Comparison of ENCODE assay signal across 1 cellular context in the genomic region with DNA sequence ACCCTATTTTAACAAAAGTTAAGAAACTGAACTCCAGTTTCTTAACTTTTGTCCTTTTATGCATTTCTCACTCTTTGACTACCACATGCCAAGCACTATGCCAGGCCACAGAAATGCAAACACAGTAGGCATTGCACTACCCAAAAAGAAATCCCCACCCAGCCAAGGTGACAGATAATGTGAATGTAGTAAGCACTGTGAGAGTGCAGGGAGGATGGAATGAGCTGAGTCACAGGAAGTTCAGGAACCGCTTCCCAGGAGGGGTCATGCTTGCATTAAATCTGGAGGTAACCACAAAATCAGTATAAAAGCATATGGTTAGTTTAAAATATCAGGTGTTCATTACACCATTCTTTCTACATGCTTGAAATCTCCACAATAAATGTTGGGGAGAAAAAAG.
TF ChIP-seq lines count a peak whose summit lies in the region.

No MANE protein-coding gene starts in this region.

TF ChIP-seq in K562, 482 proteins besides CTCF, POLR2A, EP300 and RAD21 (continued from another document and continues in another):
- no peak for TF ChIP-seq POLR2AphosphoS2 (IDR thresholded peaks at IDR 0.05; ENCODE audit: low read length)
- TF ChIP-seq CCNT2 (IDR thresholded peaks at IDR 0.05; ENCODE audit: borderline replicate concordance, extremely low read depth, insufficient read length, low read depth, low read length) = no peak
- TF ChIP-seq NFE2L1 (tag; IDR thresholded peaks at IDR 0.05; ENCODE audit: borderline replicate concordance, low read depth) = no peak
- no peak for TF ChIP-seq MCM7 (IDR thresholded peaks at IDR 0.05)
- no peak for TF ChIP-seq ZNF695 (CRISPR knock-in tag; IDR thresholded peaks at IDR 0.05)
- TF ChIP-seq KLF1 (tag; IDR thresholded peaks at IDR 0.05) = no peak
- TF ChIP-seq ZNF639 (CRISPR knock-in tag; conservative IDR thresholded peaks at IDR 0.05 in 1 of 2, IDR thresholded peaks at IDR 0.05 in 1 of 2) = no peak
- no peak for TF ChIP-seq CBX3 (IDR thresholded peaks at IDR 0.05; ENCODE audit: borderline replicate concordance in 1 of 2, low read length in 2 of 2)
- TF ChIP-seq ZFP36 (IDR thresholded peaks at IDR 0.05; ENCODE audit: low read depth, low read length, partially characterized antibody) = no peak
- TF ChIP-seq ETV5 (CRISPR knock-in tag; IDR thresholded peaks at IDR 0.05; ENCODE audit: low read depth) = peak; percentile 48; the same call in 1 of the 2 replicates
- no peak for TF ChIP-seq TBL1XR1 (IDR thresholded peaks at IDR 0.05; ENCODE audit: low read length in 2 of 2)
- TF ChIP-seq SNIP1 (IDR thresholded peaks at IDR 0.05; ENCODE audit: low read depth) = no peak
- TF ChIP-seq EGR1 (conservative IDR thresholded peaks at IDR 0.05) = no peak
- no peak for TF ChIP-seq ETS2 (tag; IDR thresholded peaks at IDR 0.05; ENCODE audit: borderline replicate concordance, poor library complexity, severe bottlenecking)
- no peak for TF ChIP-seq ZNF3 (CRISPR knock-in tag; IDR thresholded peaks at IDR 0.05)
- TF ChIP-seq ZKSCAN3 (CRISPR knock-in tag; IDR thresholded peaks at IDR 0.05) = no peak
- TF ChIP-seq ZNF253 (CRISPR knock-in tag; conservative IDR thresholded peaks at IDR 0.05) = no peak
- no peak for TF ChIP-seq RUNX1 (IDR thresholded peaks at IDR 0.05; ENCODE audit: low read depth)
- TF ChIP-seq CBFA2T3 (IDR thresholded peaks at IDR 0.05) = 0 out of 2 replicates have a peak, but pooled peaks have one; percentile 42
- TF ChIP-seq ETV1 (tag; conservative IDR thresholded peaks at IDR 0.05; ENCODE audit: low read depth) = peak; percentile 70
- no peak for TF ChIP-seq MBD1 (CRISPR knock-in tag; IDR thresholded peaks at IDR 0.05)
- no peak for TF ChIP-seq ZFP30 (CRISPR knock-in tag; IDR thresholded peaks at IDR 0.05; ENCODE audit: borderline replicate concordance)
- TF ChIP-seq KDM1A (IDR thresholded peaks at IDR 0.05) = peak; percentile 95 to 96
- TF ChIP-seq NCOR1 (IDR thresholded peaks at IDR 0.05) = no peak
- TF ChIP-seq MBD2 (IDR thresholded peaks at IDR 0.05; ENCODE audit: borderline replicate concordance, low read depth) = no peak
- no peak for TF ChIP-seq CEBPB (tag; IDR thresholded peaks at IDR 0.05)
- no peak for TF ChIP-seq NCOA1 (IDR thresholded peaks at IDR 0.05; ENCODE audit: low read depth)
- TF ChIP-seq DPF2 (IDR thresholded peaks at IDR 0.05) = peak; percentile 64
- TF ChIP-seq, protein P1, sequence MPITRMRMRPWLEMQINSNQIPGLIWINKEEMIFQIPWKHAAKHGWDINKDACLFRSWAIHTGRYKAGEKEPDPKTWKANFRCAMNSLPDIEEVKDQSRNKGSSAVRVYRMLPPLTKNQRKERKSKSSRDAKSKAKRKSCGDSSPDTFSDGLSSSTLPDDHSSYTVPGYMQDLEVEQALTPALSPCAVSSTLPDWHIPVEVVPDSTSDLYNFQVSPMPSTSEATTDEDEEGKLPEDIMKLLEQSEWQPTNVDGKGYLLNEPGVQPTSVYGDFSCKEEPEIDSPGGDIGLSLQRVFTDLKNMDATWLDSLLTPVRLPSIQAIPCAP (CRISPR knock-in tag; IDR thresholded peaks at IDR 0.05; ENCODE audit: borderline replicate concordance) = no peak
- peak; percentile 69 for TF ChIP-seq SMARCA4 (IDR thresholded peaks at IDR 0.05)
- no peak for TF ChIP-seq ZNF764 (CRISPR knock-in tag; IDR thresholded peaks at IDR 0.05; ENCODE audit: low read depth)
- TF ChIP-seq, protein P2, sequence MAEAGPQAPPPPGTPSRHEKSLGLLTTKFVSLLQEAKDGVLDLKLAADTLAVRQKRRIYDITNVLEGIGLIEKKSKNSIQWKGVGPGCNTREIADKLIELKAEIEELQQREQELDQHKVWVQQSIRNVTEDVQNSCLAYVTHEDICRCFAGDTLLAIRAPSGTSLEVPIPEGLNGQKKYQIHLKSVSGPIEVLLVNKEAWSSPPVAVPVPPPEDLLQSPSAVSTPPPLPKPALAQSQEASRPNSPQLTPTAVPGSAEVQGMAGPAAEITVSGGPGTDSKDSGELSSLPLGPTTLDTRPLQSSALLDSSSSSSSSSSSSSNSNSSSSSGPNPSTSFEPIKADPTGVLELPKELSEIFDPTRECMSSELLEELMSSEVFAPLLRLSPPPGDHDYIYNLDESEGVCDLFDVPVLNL (CRISPR knock-in tag; IDR thresholded peaks at IDR 0.05; ENCODE audit: low read depth) = no peak
- TF ChIP-seq JUN (IDR thresholded peaks at IDR 0.05; ENCODE audit: borderline replicate concordance, low read depth, low read length) = no peak; the same call in 1 of the 2 replicates
- no peak for TF ChIP-seq JUN (CRISPR knock-in tag; IDR thresholded peaks at IDR 0.05; ENCODE audit: borderline replicate concordance)
- no peak for TF ChIP-seq FOXK1 (CRISPR knock-in tag; IDR thresholded peaks at IDR 0.05; ENCODE audit: borderline replicate concordance)
- TF ChIP-seq FOXJ3 (CRISPR knock-in tag; IDR thresholded peaks at IDR 0.05) = no peak
- TF ChIP-seq ZNF41 (CRISPR knock-in tag; conservative IDR thresholded peaks at IDR 0.05) = no peak
- no peak for TF ChIP-seq NRF1 (conservative IDR thresholded peaks at IDR 0.05 in 1 of 2, IDR thresholded peaks at IDR 0.05 in 1 of 2)
- no peak for TF ChIP-seq ZNF583 (CRISPR knock-in tag; IDR thresholded peaks at IDR 0.05)
- TF ChIP-seq STAG1 (CRISPR knock-in tag; IDR thresholded peaks at IDR 0.05; ENCODE audit: borderline replicate concordance) = no peak
- TF ChIP-seq OTX1 (CRISPR knock-in tag; IDR thresholded peaks at IDR 0.05) = no peak
- no peak for TF ChIP-seq ZNF589 (CRISPR knock-in tag; IDR thresholded peaks at IDR 0.05; ENCODE audit: low read depth)
- TF ChIP-seq ZFP91 (CRISPR knock-in tag; IDR thresholded peaks at IDR 0.05) = no peak
- no peak for TF ChIP-seq MITF (IDR thresholded peaks at IDR 0.05)
- no peak for TF ChIP-seq NCOA2 (IDR thresholded peaks at IDR 0.05; ENCODE audit: partially characterized antibody in 2 of 2)
- peak; percentile 51 for TF ChIP-seq NR2C1 (IDR thresholded peaks at IDR 0.05)
- TF ChIP-seq NR2C1 (tag; IDR thresholded peaks at IDR 0.05) = no peak
- no peak for TF ChIP-seq MEF2D (tag; conservative IDR thresholded peaks at IDR 0.05; ENCODE audit: low read depth)
- no peak for TF ChIP-seq ZNF384 (IDR thresholded peaks at IDR 0.05; ENCODE audit: low read depth, low read length)
- TF ChIP-seq ZNF174 (CRISPR knock-in tag; IDR thresholded peaks at IDR 0.05) = no peak
- no peak for TF ChIP-seq SREBF1 (IDR thresholded peaks at IDR 0.05; ENCODE audit: borderline replicate concordance, low read depth, low read length)
- no peak for TF ChIP-seq POLR3A (IDR thresholded peaks at IDR 0.05; ENCODE audit: borderline replicate concordance, extremely low read depth, insufficient read depth, insufficient read length)
- TF ChIP-seq JUND (IDR thresholded peaks at IDR 0.05; ENCODE audit: borderline replicate concordance, low read depth, low read length) = peak; percentile 76
- TF ChIP-seq JUND (tag; IDR thresholded peaks at IDR 0.05; ENCODE audit: borderline replicate concordance, low read depth, low read length) = no peak; the same call in 2 of the 3 replicates
- no peak for TF ChIP-seq FOXP4 (CRISPR knock-in tag; IDR thresholded peaks at IDR 0.05; ENCODE audit: borderline replicate concordance)
- TF ChIP-seq, protein P3, sequence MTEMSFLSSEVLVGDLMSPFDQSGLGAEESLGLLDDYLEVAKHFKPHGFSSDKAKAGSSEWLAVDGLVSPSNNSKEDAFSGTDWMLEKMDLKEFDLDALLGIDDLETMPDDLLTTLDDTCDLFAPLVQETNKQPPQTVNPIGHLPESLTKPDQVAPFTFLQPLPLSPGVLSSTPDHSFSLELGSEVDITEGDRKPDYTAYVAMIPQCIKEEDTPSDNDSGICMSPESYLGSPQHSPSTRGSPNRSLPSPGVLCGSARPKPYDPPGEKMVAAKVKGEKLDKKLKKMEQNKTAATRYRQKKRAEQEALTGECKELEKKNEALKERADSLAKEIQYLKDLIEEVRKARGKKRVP (CRISPR knock-in tag; IDR thresholded peaks at IDR 0.05) = no peak
- no peak for TF ChIP-seq HLTF (IDR thresholded peaks at IDR 0.05)
- no peak for TF ChIP-seq CC2D1A (IDR thresholded peaks at IDR 0.05)
- no peak for TF ChIP-seq CCAR2 (IDR thresholded peaks at IDR 0.05; ENCODE audit: low read depth, low read length)
- TF ChIP-seq TARDBP (IDR thresholded peaks at IDR 0.05) = no peak
- peak; percentile 63; the same call in 1 of the 2 replicates for TF ChIP-seq MAFF (IDR thresholded peaks at IDR 0.05; ENCODE audit: low read length)
- TF ChIP-seq EP400 (IDR thresholded peaks at IDR 0.05) = no peak
- no peak for TF ChIP-seq TCF15 (CRISPR knock-in tag; IDR thresholded peaks at IDR 0.05)
- TF ChIP-seq MCM3 (IDR thresholded peaks at IDR 0.05) = no peak
- TF ChIP-seq ZBTB17 (CRISPR knock-in tag; IDR thresholded peaks at IDR 0.05) = no peak
- TF ChIP-seq ZNF766 (CRISPR knock-in tag; conservative IDR thresholded peaks at IDR 0.05) = no peak
- TF ChIP-seq ZBTB7A (IDR thresholded peaks at IDR 0.05; ENCODE audit: borderline replicate concordance, control insufficient read depth, low read depth, low read length) = no peak
